9 cellular contexts compared by ENCODE assay signal in the genomic region with DNA sequence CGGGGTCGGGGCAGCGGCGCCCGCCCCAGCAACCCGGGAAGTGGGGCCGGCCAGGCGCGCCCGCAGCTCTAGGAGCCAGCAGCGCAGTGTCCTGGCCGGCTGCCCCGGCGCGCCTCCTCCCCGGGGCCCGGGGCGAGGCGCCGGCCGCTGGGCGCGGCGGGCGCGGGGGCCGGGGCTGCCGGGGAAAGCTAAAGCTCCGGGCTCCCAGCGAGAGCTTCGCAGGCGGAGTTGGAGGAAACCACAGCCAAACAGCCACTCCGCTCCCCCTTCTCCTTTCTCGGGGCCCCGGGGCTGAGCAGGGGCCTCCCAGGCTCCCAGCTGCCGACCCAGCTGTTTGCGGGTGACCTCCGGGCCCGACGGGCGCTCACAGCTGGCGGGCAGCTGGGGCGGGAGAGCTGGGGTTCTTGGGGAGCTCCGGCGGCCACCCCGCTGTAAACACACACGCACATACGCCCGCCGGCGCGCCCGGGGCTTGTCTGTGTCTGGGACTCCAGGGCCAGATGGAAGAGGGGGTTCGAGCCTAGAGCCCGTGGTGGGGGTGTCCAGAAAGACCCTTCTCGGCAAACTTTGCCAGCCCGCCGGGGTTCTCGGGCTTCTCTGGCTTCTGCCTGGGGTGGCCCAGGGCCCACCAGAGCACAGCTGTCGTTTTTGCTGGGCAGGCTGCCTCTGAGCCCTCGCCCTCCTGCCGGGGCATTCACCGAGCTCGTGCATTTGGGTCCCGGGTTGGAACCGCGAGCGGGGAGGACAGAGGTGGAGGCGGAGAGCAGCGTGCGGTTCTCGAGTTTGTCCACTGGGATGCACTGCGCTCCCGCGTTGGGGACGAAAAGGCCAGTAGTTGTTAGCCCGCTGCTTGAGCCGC. TPM values are rescaled to one million over a fixed set of nuclear protein-coding genes. Genes with fewer than 3 reads are reported as not detected.
DNase-seq lines count a peak whose midpoint lies in the region; ATAC-seq and TF ChIP-seq lines count a peak whose summit lies in the region.
"Had no signal": no experiment of that assay in that cellular context is flagged by ENCODE, and none has a peak within 500 bp of the region (broad histone marks: within the 10 kb centered on the region; RNA-seq: fewer than 3 reads in every experiment).

No MANE protein-coding gene starts in this region.

- intact Hi-C loops in activated naive CD4-positive, alpha-beta T cell treated with anti-CD3 and anti-CD28 coated beads for 36 hours (cut with micrococcal nuclease) = loop anchor here (10.0 kb wide), 3 partner anchors 619 to 1259 kb away; no protein-coding TSS in a partner anchor
- intact Hi-C loops in ascending aorta (cut with DNase I) = no loop called here

- POLR2A ChIA-PET in naive thymus-derived CD8-positive, alpha-beta T cell (lab: Charles Lee) = no interaction called here

- peaks cover 8% of the 10 kb centered on the region for H3K4me1 Mint-ChIP-seq in activated naive CD4-positive, alpha-beta T cell treated with anti-CD3 and anti-CD28 coated beads for 36 hours (ENCODE audit: low read depth)
- peaks cover 3 to 16% (median 11%) of the 10 kb centered on the region in 4 donors for H3K4me1 Mint-ChIP-seq in naive thymus-derived CD8-positive, alpha-beta T cell

- H3K27me3 ChIP-seq in NT2/D1 (ENCODE audit: insufficient read depth, insufficient read length) = peaks cover 43% of the 10 kb centered on the region
- peaks cover 10% of the 10 kb centered on the region for H3K27me3 ChIP-seq in ascending aorta

- H3K9me3 Mint-ChIP-seq in activated naive CD4-positive, alpha-beta T cell treated with anti-CD3 and anti-CD28 coated beads for 36 hours = no peaks in the 10 kb centered on the region
- peaks cover 0 to 3% (median 0%) of the 10 kb centered on the region in 9 donors for H3K9me3 Mint-ChIP-seq in naive thymus-derived CD8-positive, alpha-beta T cell

- H3K9ac ChIP-seq in NT2/D1 (ENCODE audit: insufficient read length, low read depth) = peak overlapping the region; percentile 77

- H3K4me1 ChIP-seq in NT2/D1 (ENCODE audit: insufficient read depth, insufficient read length) = peaks cover 27% of the 10 kb centered on the region
- no peaks in the 10 kb centered on the region for H3K4me1 ChIP-seq in ascending aorta

- peak overlapping the region; percentile 46 for H3K27ac Mint-ChIP-seq in activated naive CD4-positive, alpha-beta T cell treated with anti-CD3 and anti-CD28 coated beads for 36 hours
- no peak overlapping the region for H3K27ac Mint-ChIP-seq in naive thymus-derived CD8-positive, alpha-beta T cell

- no peak overlapping the region for H3K4me3 Mint-ChIP-seq in activated naive CD4-positive, alpha-beta T cell treated with anti-CD3 and anti-CD28 coated beads for 36 hours
- peak overlapping the region in 6 of 10 donors; percentile 16 to 62 (median 44) for H3K4me3 Mint-ChIP-seq in naive thymus-derived CD8-positive, alpha-beta T cell

- ATAC-seq in naive thymus-derived CD8-positive, alpha-beta T cell = peak in 1 of 2 donors; percentile 53
- ATAC-seq in GM19324 (IDR thresholded peaks at IDR 0.05; ENCODE audit: low FRiP score, unreplicated experiment) = no peak

- CTCF ChIA-PET in activated naive CD4-positive, alpha-beta T cell treated with anti-CD3 and anti-CD28 coated beads for 36 hours (lab: Charles Lee) = interaction anchor here (0.7 to 1.1 kb wide), 5 partner anchors 12 to 743 kb away, joined by 3 read pairs; no protein-coding TSS in a partner anchor

- no peaks in the 10 kb centered on the region for H3K36me3 ChIP-seq in NT2/D1 (ENCODE audit: insufficient read depth, insufficient read length, low read length)
- H3K36me3 ChIP-seq in ascending aorta = no peaks in the 10 kb centered on the region

- TF ChIP-seq CTCF in epithelial cell of proximal tubule (conservative IDR thresholded peaks at IDR 0.05; ENCODE audit: low read depth, low read length) (peak; percentile 86), ascending aorta (IDR thresholded peaks at IDR 0.05) (peak in 1 of 3 experiments; percentile 23)

- H3K27ac ChIP-seq in ascending aorta = no peak overlapping the region

- H3K4me3 ChIP-seq in NT2/D1 (ENCODE audit: insufficient read length, low read depth) = peak overlapping the region; percentile 70
- H3K4me3 ChIP-seq in epithelial cell of proximal tubule (ENCODE audit: low read depth, low read length) = peak overlapping the region; percentile 68
- peak overlapping the region in 1 of 2 donors; percentile 39 for H3K4me3 ChIP-seq in ascending aorta

- peak; percentile 43 for DNase-seq in activated naive CD4-positive, alpha-beta T cell treated with anti-CD3 and anti-CD28 coated beads for 36 hours
- no peak for DNase-seq in activated naive CD4-positive, alpha-beta T cell treated with Interleukin-2 at 50 U/mL for 16 hours
- DNase-seq in NT2/D1 (ENCODE audit: low read depth, low spot score) (no peak), epithelial cell of proximal tubule (ENCODE audit: low read depth) (no peak), ascending aorta (ENCODE audit: low spot score in 2 of 2) (no peak)
- DNase-seq in naive thymus-derived CD8-positive, alpha-beta T cell = peak in 3 of 10 donors; percentile 8 to 63 (median 19)
- DNase-seq in NK-92 treated with Interleukin-12 subunit alpha and Interleukin-12 subunit beta, amount 100 ng/mL, for 24 hours (lab: John Stamatoyannopoulos, UW) = no peak

- H3K9me3 ChIP-seq in NT2/D1 (ENCODE audit: insufficient read depth, low read length) = no peaks in the 10 kb centered on the region
- no peaks in the 10 kb centered on the region for H3K9me3 ChIP-seq in ascending aorta

- H3K27me3 Mint-ChIP-seq in activated naive CD4-positive, alpha-beta T cell treated with anti-CD3 and anti-CD28 coated beads for 36 hours (ENCODE audit: low read depth) = peaks cover 50% of the 10 kb centered on the region
- peaks cover 21 to 57% (median 33%) of the 10 kb centered on the region in 5 donors for H3K27me3 Mint-ChIP-seq in naive thymus-derived CD8-positive, alpha-beta T cell

- no peaks in the 10 kb centered on the region for H3K36me3 Mint-ChIP-seq in activated naive CD4-positive, alpha-beta T cell treated with anti-CD3 and anti-CD28 coated beads for 36 hours (ENCODE audit: low read depth)
- no peaks in the 10 kb centered on the region for H3K36me3 Mint-ChIP-seq in naive thymus-derived CD8-positive, alpha-beta T cell

RNA-seq across cellular contexts. Expression of gene AJAP1, which starts 1.5 kb away (rescaled TPM):
- under 1 TPM in 1 of 2 experiments, not detected in 1; 0.15 TPM for total RNA-seq in activated naive CD4-positive, alpha-beta T cell treated with anti-CD3 and anti-CD28 coated beads for 36 hours
- total RNA-seq in epithelial cell of proximal tubule (0.17 and 2.4 TPM in 2 replicates), ascending aorta (6.9 TPM)
- under 1 TPM; 0.11 to 0.21 TPM for total RNA-seq in naive thymus-derived CD8-positive, alpha-beta T cell
- polyA plus RNA-seq in naive thymus-derived CD8-positive, alpha-beta T cell = under 1 TPM in 1 of 3 donors, not detected in 2; 0.01 TPM
- polyA plus RNA-seq: aorta had no signal
